Comparison of ENCODE assay signal across 1 cellular context in genomic region chr7:101163281-101164070, GRCh38.
A peak's percentile ranks its signal among the peaks of the same experiment; 100 is the strongest.
TF ChIP-seq lines count a peak whose summit lies in the region.

No MANE protein-coding gene starts in this region.

TF ChIP-seq in endothelial cell of umbilical vein, 7 proteins besides CTCF, POLR2A, EP300 and RAD21:
- no peak for TF ChIP-seq MAX (IDR thresholded peaks at IDR 0.05; ENCODE audit: insufficient read depth, insufficient read length)
- peak; percentile 89 for TF ChIP-seq EZH2 (IDR thresholded peaks at IDR 0.05; ENCODE audit: borderline replicate concordance, low read depth, low read length, severe bottlenecking)
